Comparison of ENCODE assay signal across 28 cellular contexts in the genomic region with DNA sequence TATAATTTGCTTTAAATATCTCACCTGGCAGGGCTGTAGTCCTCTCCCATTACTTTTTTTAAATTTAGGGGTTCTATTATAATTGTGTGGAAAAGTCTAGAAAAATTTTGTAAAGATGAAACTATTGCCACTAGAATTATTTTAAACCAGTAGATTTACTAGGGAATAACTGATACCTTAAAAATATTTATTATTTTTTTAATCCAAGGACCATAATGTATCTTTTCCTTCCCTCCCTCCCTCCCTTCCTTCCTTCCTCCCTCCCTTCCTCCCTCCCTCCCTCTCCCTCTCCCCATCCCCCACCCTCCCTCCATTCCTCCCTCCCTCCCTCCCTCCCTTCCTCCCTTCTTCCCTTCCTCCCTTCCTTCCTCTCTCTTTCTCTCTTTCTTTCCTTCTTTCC.
"Had no signal": no experiment of that assay in that cellular context is flagged by ENCODE, and none has a peak within 500 bp of the region (broad histone marks: within the 10 kb centered on the region; RNA-seq: fewer than 3 reads in every experiment).

No MANE protein-coding gene starts in this region.

- ATAC-seq: effector memory CD8-positive, alpha-beta T cell; esophagus mucosa; foreskin keratinocyte; gastrocnemius medialis; gastroesophageal sphincter; heart left ventricle; heart right ventricle had no signal

- H3K27ac ChIP-seq: colonic mucosa, coronary artery, epithelial cell of prostate, esophagus muscularis mucosa, esophagus squamous epithelium, foreskin keratinocyte, gastrocnemius medialis, gastroesophageal sphincter, heart left ventricle, heart right ventricle had no signal

- DNase-seq: colonic mucosa; cortex of kidney; dermis blood vessel endothelial cell; dorsolateral prefrontal cortex; effector CD4-positive, alpha-beta T cell; effector CD8-positive, alpha-beta T cell; effector memory CD4-positive, alpha-beta T cell; effector memory CD8-positive, alpha-beta T cell; endodermal cell; erythroblast; esophagus squamous epithelium; foreskin fibroblast; foreskin keratinocyte; foreskin melanocyte; gastrocnemius medialis; glutamatergic neuron; head of caudate nucleus; heart left ventricle; heart right ventricle had no signal

- H3K27me3 ChIP-seq: colonic mucosa, dorsolateral prefrontal cortex, esophagus muscularis mucosa, esophagus squamous epithelium, foreskin keratinocyte, gastrocnemius medialis, gastroesophageal sphincter, heart left ventricle, heart right ventricle had no signal

- H3K4me1 ChIP-seq: colonic mucosa, esophagus muscularis mucosa, esophagus squamous epithelium, foreskin keratinocyte, gastrocnemius medialis, gastroesophageal sphincter, heart left ventricle, heart right ventricle had no signal

- H3K36me3 ChIP-seq: colonic mucosa, esophagus muscularis mucosa, esophagus squamous epithelium, gastrocnemius medialis, gastroesophageal sphincter, heart left ventricle, heart right ventricle had no signal

- FAIRE-seq: colon, endometrium, endothelial cell of umbilical vein, frontal cortex had no signal

- H3K4me3 ChIP-seq: colonic mucosa, coronary artery, dorsolateral prefrontal cortex, esophagus muscularis mucosa, esophagus squamous epithelium, gastrocnemius medialis, gastroesophageal sphincter, heart left ventricle, heart right ventricle had no signal

- H3K9me3 ChIP-seq: colonic mucosa, esophagus muscularis mucosa, esophagus squamous epithelium, gastrocnemius medialis, gastroesophageal sphincter, heart left ventricle, heart right ventricle had no signal
